ENCODE assay signal across 2 cellular contexts in genomic region chr7:143711727-143712324, GRCh38. TPM values are rescaled to one million over a fixed set of nuclear protein-coding genes. Genes with fewer than 3 reads are reported as not detected.
"Had no signal": no experiment of that assay in that cellular context is flagged by ENCODE, and none has a peak within 500 bp of the region (broad histone marks: within the 10 kb centered on the region; RNA-seq: fewer than 3 reads in every experiment).

No MANE protein-coding gene starts in this region.

RNA-seq across cellular contexts. Expression of gene CTAGE6, which starts 45.7 kb away (rescaled TPM):
- total RNA-seq: M059J, SJSA1 had no signal
